In genomic region chr18:59231877-59232276, GRCh38 we compare ENCODE assay signal across 23 cellular contexts. TPM values are rescaled to one million over a fixed set of nuclear protein-coding genes. Genes with fewer than 3 reads are reported as not detected.
"Had no signal": no experiment of that assay in that cellular context is flagged by ENCODE, and none has a peak within 500 bp of the region (broad histone marks: within the 10 kb centered on the region; RNA-seq: fewer than 3 reads in every experiment).

No MANE protein-coding gene starts in this region.

- ATAC-seq: activated CD4-positive, alpha-beta T cell treated with anti-CD3 and anti-CD28 coated beads for 36 hours; activated CD8-positive, alpha-beta T cell treated with anti-CD3 and anti-CD28 coated beads for 36 hours; activated T-cell treated with anti-CD3 and anti-CD28 coated beads, Interleukin-2, amount 50 U/mL, for 72 hours had no signal

- H2AFZ ChIP-seq: PC-9 had no signal

- H3K4me3 ChIP-seq: MG63, PC-9 had no signal

- H3K9me3 ChIP-seq: MG63, SK-N-SH had no signal

- DNase-seq: activated CD4-positive, alpha-beta T cell treated with anti-CD3 and anti-CD28 coated beads for 36 hours; activated CD4-positive, CD25-positive, alpha-beta regulatory T cell; activated CD8-positive, alpha-beta memory T cell treated with anti-CD3 and anti-CD28 coated beads, Interleukin-2, amount 50 U/mL, for 4 hours; activated CD8-positive, alpha-beta T cell treated with anti-CD3 and anti-CD28 coated beads for 36 hours; activated gamma-delta T cell treated with Interleukin-2 at 50 U/mL for 16 hours; activated naive CD4-positive, alpha-beta T cell treated with anti-CD3 and anti-CD28 coated beads, Interleukin-2, amount 10 ng/mL, durations not matched to agents 7 days and 5 days; activated naive CD8-positive, alpha-beta T cell treated with anti-CD3 and anti-CD28 coated beads for 36 hours; activated T-cell treated with anti-CD3 and anti-CD28 coated beads, Interleukin-2, amount 50 U/mL, for 72 hours; brain microvascular endothelial cell; caudate nucleus; MG63; MV-4-11; NCI-H1092 treated with DMSO at 0.1 percent for 48 hours; NCI-H1417 treated with DMSO at 0.1 percent for 48 hours; NCI-H1694; NCI-H2029; PC-9; SK-N-SH; T-helper 1 cell had no signal

- H3K4me2 ChIP-seq: PC-9 had no signal

- H3K36me3 ChIP-seq: brain microvascular endothelial cell, MG63 had no signal

- H3K27ac ChIP-seq: brain microvascular endothelial cell, PC-9, VCaP had no signal

RNA-seq across cellular contexts. Expression of gene GRP, which starts 11.9 kb away (rescaled TPM):
- total RNA-seq: activated CD4-positive, alpha-beta T cell treated with anti-CD3 and anti-CD28 coated beads for 36 hours; activated CD8-positive, alpha-beta T cell treated with anti-CD3 and anti-CD28 coated beads for 36 hours; activated naive CD8-positive, alpha-beta T cell treated with anti-CD3 and anti-CD28 coated beads for 36 hours; activated T-cell treated with anti-CD3 and anti-CD28 coated beads, Interleukin-2, amount 50 U/mL, for 72 hours; activated T-helper 2 cell treated with anti-CD3 and anti-CD28 coated beads, Interferon-gamma antibody, Interleukin-2, Interleukin-4, amounts not matched to agents 10 μg/mL and 5 μg/mL and 100 μg/mL, durations not matched to agents 14 hours and 24 hours and 36 hours; PC-9; T-helper 2 cell treated with Interferon-gamma antibody and Interleukin-4, amounts not matched to agents 100 ng/mL and 5 ng/mL, for 36 hours had no signal

RNA-seq across cellular contexts. Expression of gene RAX, which starts 41.4 kb away (rescaled TPM):
- total RNA-seq: activated CD4-positive, alpha-beta T cell treated with anti-CD3 and anti-CD28 coated beads for 36 hours; activated CD8-positive, alpha-beta T cell treated with anti-CD3 and anti-CD28 coated beads for 36 hours; activated naive CD8-positive, alpha-beta T cell treated with anti-CD3 and anti-CD28 coated beads for 36 hours; activated T-cell treated with anti-CD3 and anti-CD28 coated beads, Interleukin-2, amount 50 U/mL, for 72 hours; activated T-helper 2 cell treated with anti-CD3 and anti-CD28 coated beads, Interferon-gamma antibody, Interleukin-2, Interleukin-4, amounts not matched to agents 10 μg/mL and 5 μg/mL and 100 μg/mL, durations not matched to agents 14 hours and 24 hours and 36 hours; PC-9; T-helper 2 cell treated with Interferon-gamma antibody and Interleukin-4, amounts not matched to agents 100 ng/mL and 5 ng/mL, for 36 hours had no signal
- polyA plus RNA-seq: adipose tissue, SK-N-SH had no signal
